In genomic region chr10:7501157-7501556, GRCh38 we compare ENCODE assay signal across 26 cellular contexts.
DNase-seq lines count a peak whose midpoint lies in the region; ATAC-seq, FAIRE-seq and TF ChIP-seq lines count a peak whose summit lies in the region.
"Had no signal": no experiment of that assay in that cellular context is flagged by ENCODE, and none has a peak within 500 bp of the region (broad histone marks: within the 10 kb centered on the region; RNA-seq: fewer than 3 reads in every experiment).

No MANE protein-coding gene starts in this region.

- peaks cover 8% of the 10 kb centered on the region for H3K4me1 ChIP-seq in GM12878 (ENCODE audit: control insufficient read depth, insufficient read depth, low read length)
- H3K4me1 ChIP-seq in breast epithelium, result no peaks in the 10 kb centered on the region
- H3K4me1 ChIP-seq: A549, neural progenitor cell, tibial artery had no signal

- TF ChIP-seq POLR2A in GM12878 (IDR thresholded peaks at IDR 0.05; ENCODE audit: low read depth, low read length) (no peak), breast epithelium (IDR thresholded peaks at IDR 0.05) (no peak)

- peak overlapping the region; percentile 45 for H2AFZ ChIP-seq in GM12878 (ENCODE audit: control insufficient read depth, low read depth, low read length)
- H2AFZ ChIP-seq: neural progenitor cell had no signal

- CTCF ChIA-PET in GM12878 (lab: Yijun Ruan, JAX), result interaction anchor here (1.0 to 1.8 kb wide), 2 partner anchors 16 to 23 kb away, joined by 3 to 4 read pairs; no protein-coding TSS in a partner anchor

- H3K79me2 ChIP-seq in GM12878 (ENCODE audit: control insufficient read depth, insufficient read depth, low read length), result no peaks in the 10 kb centered on the region

- peaks cover 13% of the 10 kb centered on the region for H3K4me1 Mint-ChIP-seq in activated T-cell treated with anti-CD3 and anti-CD28 coated beads, Interleukin-2, amount 50 U/mL, for 72 hours (ENCODE audit: low read depth)
- H3K4me1 Mint-ChIP-seq: H9 had no signal

- H3K36me3 ChIP-seq in GM12878 (ENCODE audit: control insufficient read depth in 2 of 2, insufficient read depth in 2 of 2, low read length in 1 of 2) (no peaks in the 10 kb centered on the region), breast epithelium (no peaks in the 10 kb centered on the region)
- H3K36me3 ChIP-seq: neural progenitor cell, tibial artery had no signal

- H3K27me3 ChIP-seq in GM12878 (replicated peaks in 1 of 2; ENCODE audit: control insufficient read depth in 2 of 2, insufficient read depth in 2 of 2, low read length in 1 of 2) (no peaks in the 10 kb centered on the region), breast epithelium (no peaks in the 10 kb centered on the region)
- H3K27me3 ChIP-seq: neural progenitor cell had no signal

- TF ChIP-seq CTCF in GM12878 (IDR thresholded peaks at IDR 0.05 in 2 of 3, conservative IDR thresholded peaks at IDR 0.05 in 1 of 3; ENCODE audit: control insufficient read depth in 2 of 3, extremely low read depth in 1 of 3, insufficient read depth in 1 of 3, low read depth in 3 of 3, low read length in 3 of 3), result no peak
- no peak for TF ChIP-seq CTCF in breast epithelium (IDR thresholded peaks at IDR 0.05)

- peak; percentile 32 to 58 for ATAC-seq in activated T-cell treated with anti-CD3 and anti-CD28 coated beads, Interleukin-2, amount 50 U/mL, for 72 hours (replicated peaks in 1 of 2)
- ATAC-seq in GM12878, result peak; percentile 41
- peak; percentile 55 for ATAC-seq in stimulated activated naive CD8-positive, alpha-beta T cell treated with anti-CD3 and anti-CD28 coated beads, Interleukin-15, Interleukin-2, amounts not matched to agents 100 U/mL and 50 U/mL, for 24 hours
- ATAC-seq: A549, Panc1, right cardiac atrium had no signal

- H4K20me1 ChIP-seq in GM12878 (ENCODE audit: control insufficient read depth, insufficient read depth), result no peaks in the 10 kb centered on the region

- RAD21 ChIA-PET in GM12878 (lab: Charles Lee; ENCODE audit: unreplicated experiment), result interaction anchor here (1.2 to 4.1 kb wide), 2 partner anchors 8 to 22 kb away, joined by 3 to 12 read pairs; no protein-coding TSS in a partner anchor

- no peak overlapping the region for H3K9ac ChIP-seq in GM12878 (ENCODE audit: control insufficient read depth, insufficient read depth, low read length)
- H3K9ac ChIP-seq: neural progenitor cell had no signal

- no peak for TF ChIP-seq RAD21 in GM12878 (IDR thresholded peaks at IDR 0.05; ENCODE audit: insufficient read depth, low read depth, low read length)

- H3K4me3 ChIP-seq in Jurkat, Clone E6-1 (ENCODE audit: low read length), result no peak overlapping the region
- H3K4me3 ChIP-seq in GM12878 (no peak overlapping the region), breast epithelium (no peak overlapping the region)
- H3K4me3 ChIP-seq: A549, neural progenitor cell, tibial artery had no signal

- H3K9me3 Mint-ChIP-seq in activated T-cell treated with anti-CD3 and anti-CD28 coated beads, Interleukin-2, amount 50 U/mL, for 72 hours, result no peaks in the 10 kb centered on the region
- H3K9me3 Mint-ChIP-seq: activated naive CD4-positive, alpha-beta T cell treated with anti-CD3 and anti-CD28 coated beads, Interleukin-2, amount 50 U/mL, for 24 hours; H9 had no signal

- H3K4me3 Mint-ChIP-seq in activated T-cell treated with anti-CD3 and anti-CD28 coated beads, Interleukin-2, amount 50 U/mL, for 72 hours, result peak overlapping the region in 1 of 2 donors; percentile 20
- H3K4me3 Mint-ChIP-seq: activated naive CD4-positive, alpha-beta T cell treated with anti-CD3 and anti-CD28 coated beads, Interleukin-2, amount 50 U/mL, for 24 hours; H9; neural progenitor cell had no signal

- intact Hi-C loops in GM12878 (cut with micrococcal nuclease; ENCODE audit: unreplicated experiment) (no loop called here), breast epithelium (cut with DNase I; ENCODE audit: low total_unique reads) (no loop called here)

- no peaks in the 10 kb centered on the region for H3K36me3 Mint-ChIP-seq in activated T-cell treated with anti-CD3 and anti-CD28 coated beads, Interleukin-2, amount 50 U/mL, for 72 hours (ENCODE audit: insufficient read depth in 2 of 2)
- H3K36me3 Mint-ChIP-seq: activated naive CD4-positive, alpha-beta T cell treated with anti-CD3 and anti-CD28 coated beads, Interleukin-2, amount 50 U/mL, for 24 hours; neural progenitor cell had no signal

- SMC1A ChIA-PET in GM12878 (lab: Charles Lee; ENCODE audit: uncharacterized antibody, unreplicated experiment), result interaction anchor here (0.9 to 1.8 kb wide), 2 partner anchors 16 to 24 kb away, joined by 3 to 10 read pairs; no protein-coding TSS in a partner anchor

- in situ Hi-C loops in GM12878 (cut with MboI), result no loop called here

- 51% methylated on average over 12 of the region's 12 CpGs for WGBS in GM12878 (ENCODE audit: insufficient coverage, insufficient replicate concordance, low lambda C conversion rate, missing lambda C conversion rate)

- POLR2A ChIA-PET in GM12878 (lab: Charles Lee), result interaction anchor here (0.6 to 0.7 kb wide), 3 partner anchors 16 to 573 kb away, joined by 3 to 6 read pairs (median 3); no protein-coding TSS in a partner anchor

- H3K27ac ChIP-seq in GM12878 (ENCODE audit: control insufficient read depth, insufficient read depth) (no peak overlapping the region), breast epithelium (no peak overlapping the region)
- H3K27ac ChIP-seq: A549, neural progenitor cell, tibial artery had no signal

- BruUV-seq in GM12878 (replicated peaks; lab: Mats Ljungman, UMichigan), result no TSS peak

- DNase-seq in activated T-cell treated with anti-CD3 and anti-CD28 coated beads, Interleukin-2, amount 50 U/mL, for 72 hours, result no peak
- no peak for DNase-seq in activated T-cell treated with anti-CD3 and anti-CD28 coated beads, Interleukin-2, amount 50 U/mL, for 48 hours
- DNase-seq in Jurkat, Clone E6-1 (ENCODE audit: low read depth, low spot score), result peak; percentile 40
- DNase-seq in GM12878 (ENCODE audit: low read depth, low spot score), result no peak
- DNase-seq in stimulated activated naive CD8-positive, alpha-beta T cell treated with anti-CD3 and anti-CD28 coated beads, Interleukin-15, Interleukin-2, amounts not matched to agents 100 U/mL and 50 U/mL, for 24 hours, result no peak
- DNase-seq in NCI-H146 (lab: John Stamatoyannopoulos, UW), result no peak
- no peak for DNase-seq in breast epithelium (ENCODE audit: low spot score in 2 of 2)
- no peak for DNase-seq in C1 segment of cervical spinal cord (lab: John Stamatoyannopoulos, UW)
- DNase-seq: AML-193; aorta; DMS 273 treated with DMSO at 0.1 percent for 48 hours; H9; hypothalamus; KBM-7; NCI-H1105 treated with DMSO at 0.1 percent for 48 hours; NCI-H2029 treated with DMSO at 0.1 percent for 48 hours; NCI-H526 treated with DMSO at 0.1 percent for 48 hours; posterior cingulate gyrus; right cardiac atrium; SIG-M5; stimulated activated CD4-positive, alpha-beta T cell treated with anti-CD3 and anti-CD28 coated beads, Interleukin-1b, Interleukin-23, amount 100 ng/mL, for 48 hours; tibial artery had no signal

- FAIRE-seq in GM12878 (lab: Jason Lieb, UNC), result peak; percentile 70
- FAIRE-seq: A549 had no signal

- no peak for TF ChIP-seq EP300 in GM12878 (IDR thresholded peaks at IDR 0.05; ENCODE audit: borderline replicate concordance in 1 of 2, control insufficient read depth in 1 of 2, low read depth in 2 of 2, low read length in 2 of 2)

- H3K9me3 ChIP-seq in GM12878 (replicated peaks; ENCODE audit: control insufficient read depth, insufficient read depth, low read length) (no peaks in the 10 kb centered on the region), breast epithelium (no peaks in the 10 kb centered on the region)
- H3K9me3 ChIP-seq: A549, tibial artery had no signal

- H3K27ac Mint-ChIP-seq in activated T-cell treated with anti-CD3 and anti-CD28 coated beads, Interleukin-2, amount 50 U/mL, for 72 hours, result no peak overlapping the region
- H3K27ac Mint-ChIP-seq: activated naive CD4-positive, alpha-beta T cell treated with anti-CD3 and anti-CD28 coated beads, Interleukin-2, amount 50 U/mL, for 24 hours; H9; neural progenitor cell had no signal

- H3K4me2 ChIP-seq in GM12878 (ENCODE audit: control insufficient read depth, insufficient read depth), result no peak overlapping the region
- H3K4me2 ChIP-seq: A549, neural progenitor cell had no signal

- no peaks in the 10 kb centered on the region for H3K27me3 Mint-ChIP-seq in activated T-cell treated with anti-CD3 and anti-CD28 coated beads, Interleukin-2, amount 50 U/mL, for 72 hours (ENCODE audit: low read depth)
- H3K27me3 Mint-ChIP-seq: activated naive CD4-positive, alpha-beta T cell treated with anti-CD3 and anti-CD28 coated beads, Interleukin-2, amount 50 U/mL, for 24 hours had no signal

TF ChIP-seq in GM12878, 131 proteins besides CTCF, POLR2A, EP300 and RAD21 (continues in another document):
- no peak for TF ChIP-seq NFIC (IDR thresholded peaks at IDR 0.05; ENCODE audit: low read depth, low read length)
- TF ChIP-seq, protein P1, sequence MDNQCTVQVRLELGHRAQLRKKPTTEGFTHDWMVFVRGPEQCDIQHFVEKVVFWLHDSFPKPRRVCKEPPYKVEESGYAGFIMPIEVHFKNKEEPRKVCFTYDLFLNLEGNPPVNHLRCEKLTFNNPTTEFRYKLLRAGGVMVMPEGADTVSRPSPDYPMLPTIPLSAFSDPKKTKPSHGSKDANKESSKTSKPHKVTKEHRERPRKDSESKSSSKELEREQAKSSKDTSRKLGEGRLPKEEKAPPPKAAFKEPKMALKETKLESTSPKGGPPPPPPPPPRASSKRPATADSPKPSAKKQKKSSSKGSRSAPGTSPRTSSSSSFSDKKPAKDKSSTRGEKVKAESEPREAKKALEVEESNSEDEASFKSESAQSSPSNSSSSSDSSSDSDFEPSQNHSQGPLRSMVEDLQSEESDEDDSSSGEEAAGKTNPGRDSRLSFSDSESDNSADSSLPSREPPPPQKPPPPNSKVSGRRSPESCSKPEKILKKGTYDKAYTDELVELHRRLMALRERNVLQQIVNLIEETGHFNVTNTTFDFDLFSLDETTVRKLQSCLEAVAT (IDR thresholded peaks at IDR 0.05), result no peak
- no peak for TF ChIP-seq HSF1 (IDR thresholded peaks at IDR 0.05; ENCODE audit: low read depth, low read length)
- 0 out of 2 replicates have a peak, but pooled peaks have one; percentile 32 for TF ChIP-seq IKZF1 (conservative IDR thresholded peaks at IDR 0.05)
